ENCODE assay signal across 17 cellular contexts in the genomic region with DNA sequence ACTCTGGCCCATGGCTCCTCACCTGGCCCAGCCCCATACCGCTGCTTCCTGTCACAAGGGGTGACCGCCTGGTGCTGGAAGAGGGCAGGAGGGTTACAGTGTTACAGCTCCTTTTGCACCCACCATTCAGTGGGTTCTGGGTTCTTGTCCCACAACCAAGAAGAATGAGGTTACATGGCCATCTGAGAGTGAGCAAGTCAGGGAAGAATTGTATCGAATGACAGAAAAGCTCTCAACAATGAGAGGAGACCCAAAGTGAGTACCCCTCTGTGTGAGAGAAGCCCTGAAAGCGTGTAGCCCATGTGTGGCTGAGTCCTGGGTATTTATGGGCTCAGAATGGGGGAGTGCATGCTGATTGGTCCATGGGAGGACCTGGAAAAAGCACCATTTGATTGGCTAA.
DNase-seq lines count a peak whose midpoint lies in the region; ATAC-seq and TF ChIP-seq lines count a peak whose summit lies in the region.
"Had no signal": no experiment of that assay in that cellular context is flagged by ENCODE, and none has a peak within 500 bp of the region (broad histone marks: within the 10 kb centered on the region; RNA-seq: fewer than 3 reads in every experiment).

No MANE protein-coding gene starts in this region.

- H3K23ac ChIP-seq in mesenchymal stem cell (ENCODE audit: low read length in 2 of 2) = no peak overlapping the region

- no peak overlapping the region for H2AFZ ChIP-seq in mesenchymal stem cell (ENCODE audit: low read depth, low read length)

- peaks cover 37% of the 10 kb centered on the region for H3K9me3 Mint-ChIP-seq in nephron progenitor cell
- peaks cover 19% of the 10 kb centered on the region for H3K9me3 Mint-ChIP-seq in activated CD8-positive, alpha-beta memory T cell treated with anti-CD3 and anti-CD28 coated beads, Interleukin-2, amount 10 ng/mL, durations not matched to agents 7 days and 5 days (ENCODE audit: low read depth)

- TF ChIP-seq CTCF in nephron progenitor cell (IDR thresholded peaks at IDR 0.05) = no peak

- H2BK120ac ChIP-seq in mesenchymal stem cell (ENCODE audit: low read depth, low read length) = no peak overlapping the region

- no peak overlapping the region for H2BK15ac ChIP-seq in mesenchymal stem cell (ENCODE audit: low read depth, poor library complexity, severe bottlenecking)

- peak overlapping the region in 1 of 2 experiments; percentile 3 for H2BK12ac ChIP-seq in mesenchymal stem cell (ENCODE audit: low read length in 2 of 2)

- no peaks in the 10 kb centered on the region for H3K4me1 ChIP-seq in mesenchymal stem cell (ENCODE audit: control insufficient read depth, insufficient read depth, low read depth, low read length)
- H3K4me1 ChIP-seq: BLaER1, Caco-2, HAP-1 had no signal

- no peaks in the 10 kb centered on the region for H3K27me3 Mint-ChIP-seq in nephron progenitor cell (ENCODE audit: low read depth, poor library complexity)
- H3K27me3 Mint-ChIP-seq in activated CD8-positive, alpha-beta memory T cell treated with anti-CD3 and anti-CD28 coated beads, Interleukin-2, amount 10 ng/mL, durations not matched to agents 7 days and 5 days = no peaks in the 10 kb centered on the region
- H3K27me3 Mint-ChIP-seq: B cell; CD4-positive, CD25-positive, alpha-beta regulatory T cell had no signal

- no peak overlapping the region for H3K4me2 ChIP-seq in mesenchymal stem cell (ENCODE audit: low read length, poor library complexity, severe bottlenecking)
- H3K4me2 ChIP-seq: BLaER1 had no signal

- no peak overlapping the region for H3K27ac Mint-ChIP-seq in nephron progenitor cell
- H3K27ac Mint-ChIP-seq in activated CD8-positive, alpha-beta memory T cell treated with anti-CD3 and anti-CD28 coated beads, Interleukin-2, amount 10 ng/mL, durations not matched to agents 7 days and 5 days = no peak overlapping the region
- H3K27ac Mint-ChIP-seq: B cell; CD4-positive, CD25-positive, alpha-beta regulatory T cell; CD8-positive, alpha-beta T cell had no signal

- H3K4me1 Mint-ChIP-seq in nephron progenitor cell = no peaks in the 10 kb centered on the region
- no peaks in the 10 kb centered on the region for H3K4me1 Mint-ChIP-seq in activated CD8-positive, alpha-beta memory T cell treated with anti-CD3 and anti-CD28 coated beads, Interleukin-2, amount 10 ng/mL, durations not matched to agents 7 days and 5 days
- H3K4me1 Mint-ChIP-seq: B cell; CD4-positive, CD25-positive, alpha-beta regulatory T cell had no signal

- H4K91ac ChIP-seq in mesenchymal stem cell (ENCODE audit: low read length) = no peak overlapping the region

- peak; percentile 22 for DNase-seq in DMS53 (lab: John Stamatoyannopoulos, UW)
- DNase-seq in DMS53 treated with DMSO at 0.1 percent for 48 hours (lab: John Stamatoyannopoulos, UW; ENCODE audit: unreplicated experiment) = no peak
- peak; percentile 19 for DNase-seq in NAMALWA (ENCODE audit: low spot score)
- DNase-seq in mesenchymal stem cell = no peak
- no peak for DNase-seq in nephron progenitor cell
- no peak for DNase-seq in activated CD8-positive, alpha-beta memory T cell treated with anti-CD3 and anti-CD28 coated beads, Interleukin-2, amount 10 ng/mL, durations not matched to agents 7 days and 5 days
- DNase-seq: Caco-2; CD4-positive, CD25-positive, alpha-beta regulatory T cell; CD8-positive, alpha-beta T cell; DMS153; DMS79 treated with DMSO at 0.1 percent for 48 hours; GOT3 had no signal

- no peak overlapping the region for H3K4me3 Mint-ChIP-seq in nephron progenitor cell
- no peak overlapping the region for H3K4me3 Mint-ChIP-seq in activated CD8-positive, alpha-beta memory T cell treated with anti-CD3 and anti-CD28 coated beads, Interleukin-2, amount 10 ng/mL, durations not matched to agents 7 days and 5 days
- H3K4me3 Mint-ChIP-seq: B cell; CD4-positive, CD25-positive, alpha-beta regulatory T cell; CD8-positive, alpha-beta T cell had no signal

- peak overlapping the region; percentile 14 to 60 for H3K18ac ChIP-seq in mesenchymal stem cell (ENCODE audit: low read depth in 1 of 2, low read length in 2 of 2)

- H2BK5ac ChIP-seq in mesenchymal stem cell (ENCODE audit: low read depth, low read length, poor library complexity, severe bottlenecking) = no peak overlapping the region

- CTCF ChIA-PET in activated CD8-positive, alpha-beta memory T cell treated with anti-CD3 and anti-CD28 coated beads, Interleukin-2, amount 10 ng/mL, durations not matched to agents 7 days and 5 days (lab: Charles Lee) = no interaction called here

- no peaks in the 10 kb centered on the region for H3K36me3 ChIP-seq in mesenchymal stem cell (ENCODE audit: control insufficient read depth in 1 of 2, insufficient read depth in 2 of 2, low read depth in 1 of 2, low read length in 2 of 2)
- H3K36me3 ChIP-seq: BLaER1, HAP-1 had no signal

- H3K79me1 ChIP-seq in mesenchymal stem cell (replicated peaks; ENCODE audit: low read length, poor library complexity, severe bottlenecking) = no peaks in the 10 kb centered on the region

- peaks cover 10% of the 10 kb centered on the region for H3K36me3 Mint-ChIP-seq in nephron progenitor cell (ENCODE audit: low read depth)
- no peaks in the 10 kb centered on the region for H3K36me3 Mint-ChIP-seq in activated CD8-positive, alpha-beta memory T cell treated with anti-CD3 and anti-CD28 coated beads, Interleukin-2, amount 10 ng/mL, durations not matched to agents 7 days and 5 days
- H3K36me3 Mint-ChIP-seq: CD4-positive, CD25-positive, alpha-beta regulatory T cell; CD8-positive, alpha-beta T cell had no signal

- no peak overlapping the region for H3K4ac ChIP-seq in mesenchymal stem cell (ENCODE audit: low read depth in 1 of 2, low read length in 2 of 2)

- no peak overlapping the region for H4K8ac ChIP-seq in mesenchymal stem cell (ENCODE audit: low read length)

- no peak overlapping the region for H3K9ac ChIP-seq in mesenchymal stem cell (ENCODE audit: low read length)
- H3K9ac ChIP-seq: BLaER1 had no signal

- no peak overlapping the region for H2AK5ac ChIP-seq in mesenchymal stem cell (ENCODE audit: low read length, severe bottlenecking)

- H3K27me3 ChIP-seq in mesenchymal stem cell (ENCODE audit: control insufficient read depth in 1 of 2, insufficient read depth in 1 of 2, low read length in 2 of 2) = no peaks in the 10 kb centered on the region
- H3K27me3 ChIP-seq: BLaER1 had no signal

- no peak overlapping the region for H3K4me3 ChIP-seq in mesenchymal stem cell (ENCODE audit: insufficient read depth in 1 of 2, low read depth in 1 of 2, low read length in 2 of 2)
- H3K4me3 ChIP-seq: BLaER1, HAP-1 had no signal

- peaks cover 21% of the 10 kb centered on the region for H3K9me3 ChIP-seq in mesenchymal stem cell (ENCODE audit: control insufficient read depth, low read length)
- H3K9me3 ChIP-seq: Caco-2, HAP-1 had no signal

- no peak overlapping the region for H3K14ac ChIP-seq in mesenchymal stem cell (ENCODE audit: low read length in 2 of 2)

- no peak overlapping the region for H3K27ac ChIP-seq in mesenchymal stem cell (ENCODE audit: low read length, poor library complexity, severe bottlenecking)
- H3K27ac ChIP-seq: 22Rv1, BLaER1, C4-2B had no signal

- 70% methylated on average over 4 of the region's 4 CpGs for WGBS in mesenchymal stem cell

- ATAC-seq in activated CD8-positive, alpha-beta memory T cell treated with anti-CD3 and anti-CD28 coated beads, Interleukin-2, amount 10 ng/mL, durations not matched to agents 7 days and 5 days = no peak
- ATAC-seq: CD8-positive, alpha-beta T cell had no signal

Comparison
In these comparisons a context has a peak if more than half of its experiments do, and no peak if none do; other contexts are left out.
1. DNase-seq: peak in DMS53 (single experiment) and NAMALWA (single experiment); none in DMS53 treated with DMSO at 0.1 percent for 48 hours (single experiment), mesenchymal stem cell (single experiment), nephron progenitor cell (single experiment) and activated CD8-positive, alpha-beta memory T cell treated with anti-CD3 and anti-CD28 coated beads, Interleukin-2, amount 10 ng/mL, durations not matched to agents 7 days and 5 days (single experiment).